28 cellular contexts compared by ENCODE assay signal in the genomic region with DNA sequence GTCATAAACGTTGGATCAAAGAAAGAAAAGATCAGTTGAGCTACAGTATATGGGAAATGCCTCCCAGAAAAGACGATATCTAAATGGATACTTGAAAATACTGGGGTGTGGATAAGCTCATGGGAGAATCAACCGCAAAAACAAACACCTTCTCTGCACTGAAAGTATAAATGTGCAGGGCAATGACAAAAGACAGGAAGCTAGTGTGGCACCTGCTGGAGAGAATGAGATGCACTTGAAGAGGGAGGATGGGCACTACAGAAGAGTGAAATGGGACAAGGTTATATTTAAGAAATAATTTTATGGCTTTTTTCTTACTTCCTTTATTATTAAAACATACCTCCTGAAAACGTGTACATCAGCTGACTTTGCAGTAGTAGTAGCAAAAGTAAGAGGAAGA.
DNase-seq lines count a peak whose midpoint lies in the region; ATAC-seq and TF ChIP-seq lines count a peak whose summit lies in the region.
"Had no signal": no experiment of that assay in that cellular context is flagged by ENCODE, and none has a peak within 500 bp of the region (broad histone marks: within the 10 kb centered on the region; RNA-seq: fewer than 3 reads in every experiment).

No MANE protein-coding gene starts in this region.

- DNase-seq in MM.1S (peak; percentile 30), NCI-H2081 (lab: John Stamatoyannopoulos, UW) (peak; percentile 17 to 74), NCI-H510A treated with DMSO at 0.1 percent for 48 hours (lab: John Stamatoyannopoulos, UW) (peak; percentile 82), amygdala (lab: John Stamatoyannopoulos, UW) (no peak), NK-92 (lab: John Stamatoyannopoulos, UW; ENCODE audit: unreplicated experiment) (no peak), inferior parietal cortex (ENCODE audit: extremely low spot score) (no peak)
- DNase-seq: activated B cell treated with CpG ODN at 0.5 μM for 24 hours; activated CD4-positive, alpha-beta T cell treated with anti-CD3 and anti-CD28 coated beads, Interleukin-2, amount 50 U/mL, for 4 hours; activated CD8-positive, alpha-beta memory T cell treated with anti-CD3 and anti-CD28 coated beads, Interleukin-2, amount 50 U/mL, for 4 hours; activated naive CD4-positive, alpha-beta T cell treated with anti-CD3 and anti-CD28 coated beads for 36 hours; effector CD4-positive, alpha-beta T cell; glutamatergic neuron; islet precursor cell; KG1; NCI-H2171 treated with DMSO at 0.1 percent for 48 hours; Peyer's patch; SJCRH30; stimulated activated CD4-positive, alpha-beta T cell treated with anti-CD3 and anti-CD28 coated beads, Interleukin-12 subunit alpha, Interleukin-12 subunit beta, amount 100 ng/mL, for 4 hours; stimulated activated CD4-positive, alpha-beta T cell treated with anti-CD3 and anti-CD28 coated beads, Interleukin-4, amount 100 ng/mL, for 24 hours; upper lobe of right lung had no signal

- TF ChIP-seq CTCF in MM.1S (IDR thresholded peaks at IDR 0.05; ENCODE audit: low read length) (no peak), gastroesophageal sphincter (IDR thresholded peaks at IDR 0.05) (no peak)

- H3K27ac ChIP-seq in MM.1S (ENCODE audit: low read length) (no peak overlapping the region), gastroesophageal sphincter (no peak overlapping the region)
- H3K27ac ChIP-seq: BLaER1, breast epithelium, epithelial cell of prostate, neutrophil, Peyer's patch, SJCRH30, upper lobe of right lung had no signal

- H3K4me1 ChIP-seq in MM.1S (ENCODE audit: low read length) = 0 out of 2 replicates have a peak, but pooled peaks cover 3% of the 10 kb centered on the region
- H3K4me1 ChIP-seq in endocrine pancreas (ENCODE audit: control insufficient read depth, insufficient read depth, low read length) = peaks cover 5% of the 10 kb centered on the region
- H3K4me1 ChIP-seq in gastroesophageal sphincter = no peaks in the 10 kb centered on the region
- H3K4me1 ChIP-seq: BLaER1, breast epithelium, Peyer's patch, SJCRH30, upper lobe of right lung had no signal

- H3F3A ChIP-seq in MM.1S (ENCODE audit: insufficient read depth, low read length) = no peaks in the 10 kb centered on the region

- H3K9ac ChIP-seq in MM.1S (ENCODE audit: low read length) = no peak overlapping the region
- H3K9ac ChIP-seq in endocrine pancreas (ENCODE audit: control insufficient read depth, insufficient read depth, low read length) = no peak overlapping the region
- H3K9ac ChIP-seq: BLaER1 had no signal

- no peaks in the 10 kb centered on the region for H4K20me1 ChIP-seq in MM.1S (ENCODE audit: insufficient read depth, low read length)
- H4K20me1 ChIP-seq: BLaER1 had no signal

- no peaks in the 10 kb centered on the region for H3K79me2 ChIP-seq in MM.1S (ENCODE audit: low read length)

- H3K36me3 ChIP-seq in MM.1S (replicated peaks; ENCODE audit: insufficient read depth, low read length) (no peaks in the 10 kb centered on the region), endocrine pancreas (ENCODE audit: control insufficient read depth, insufficient read depth, low read length) (no peaks in the 10 kb centered on the region), gastroesophageal sphincter (peaks cover 0 to 5% of the 10 kb centered on the region in 2 donors)
- H3K36me3 ChIP-seq: BLaER1, breast epithelium, neutrophil, Peyer's patch, SJCRH30, upper lobe of right lung had no signal

- H3K27me3 ChIP-seq in MM.1S (replicated peaks; ENCODE audit: insufficient read depth, low read length) (no peaks in the 10 kb centered on the region), endocrine pancreas (ENCODE audit: control insufficient read depth, insufficient read depth, low read length) (no peaks in the 10 kb centered on the region), gastroesophageal sphincter (no peaks in the 10 kb centered on the region)
- H3K27me3 ChIP-seq: BLaER1, breast epithelium, neutrophil, Peyer's patch, SJCRH30, upper lobe of right lung had no signal

- no peak overlapping the region for H2AFZ ChIP-seq in MM.1S (ENCODE audit: low read length)

- H3K4me3 ChIP-seq in MM.1S (ENCODE audit: low read length) = no peak overlapping the region
- H3K4me3 ChIP-seq in endocrine pancreas (ENCODE audit: control insufficient read depth, insufficient read depth, low read length) = peak overlapping the region; percentile 7
- H3K4me3 ChIP-seq in gastroesophageal sphincter = no peak overlapping the region
- H3K4me3 ChIP-seq: BLaER1, breast epithelium, Peyer's patch, SJCRH30, upper lobe of right lung had no signal

- no peak for TF ChIP-seq POLR2A in gastroesophageal sphincter (IDR thresholded peaks at IDR 0.05)

- ATAC-seq in gastroesophageal sphincter = no peak
- ATAC-seq: sciatic nerve; stimulated activated memory B cell treated with anti-CD40 and anti-IgM and Interleukin-4, amounts not matched to agents 10 μg/mL and 1 μg/mL and 100 μg/mL, for 72 hours; upper lobe of right lung had no signal

- no peak for TF ChIP-seq EP300 in gastroesophageal sphincter (IDR thresholded peaks at IDR 0.05)

- no peaks in the 10 kb centered on the region for H3K9me3 ChIP-seq in MM.1S (replicated peaks; ENCODE audit: insufficient read depth, low read length)
- no peaks in the 10 kb centered on the region for H3K9me3 ChIP-seq in endocrine pancreas (ENCODE audit: control insufficient read depth, low read length)
- peaks cover 0 to 24% (median 0%) of the 10 kb centered on the region in 3 donors for H3K9me3 ChIP-seq in gastroesophageal sphincter
- H3K9me3 ChIP-seq: neutrophil, Peyer's patch, upper lobe of right lung had no signal

- H3K4me2 ChIP-seq in MM.1S (ENCODE audit: low read depth, low read length) = no peak overlapping the region; the same call in 1 of the 2 replicates
- H3K4me2 ChIP-seq: BLaER1 had no signal

- H3K9me2 ChIP-seq in MM.1S (replicated peaks; ENCODE audit: insufficient read depth, low read length) = no peaks in the 10 kb centered on the region

- 64 to 67% methylated on average over 4 of the region's 4 CpGs for WGBS in gastroesophageal sphincter (ENCODE audit: low coverage in 1 of 2), 2 donors

Comparison
In these comparisons a context has a peak if more than half of its experiments do, and no peak if none do; other contexts are left out.
1. DNase-seq: peak in MM.1S (single experiment), NCI-H2081 (2 of 2) and NCI-H510A treated with DMSO at 0.1 percent for 48 hours (single experiment); none in amygdala (0 of 56), NK-92 (single experiment) and inferior parietal cortex (single experiment).